Comparison of ENCODE assay signal across 9 cellular contexts in the genomic region with DNA sequence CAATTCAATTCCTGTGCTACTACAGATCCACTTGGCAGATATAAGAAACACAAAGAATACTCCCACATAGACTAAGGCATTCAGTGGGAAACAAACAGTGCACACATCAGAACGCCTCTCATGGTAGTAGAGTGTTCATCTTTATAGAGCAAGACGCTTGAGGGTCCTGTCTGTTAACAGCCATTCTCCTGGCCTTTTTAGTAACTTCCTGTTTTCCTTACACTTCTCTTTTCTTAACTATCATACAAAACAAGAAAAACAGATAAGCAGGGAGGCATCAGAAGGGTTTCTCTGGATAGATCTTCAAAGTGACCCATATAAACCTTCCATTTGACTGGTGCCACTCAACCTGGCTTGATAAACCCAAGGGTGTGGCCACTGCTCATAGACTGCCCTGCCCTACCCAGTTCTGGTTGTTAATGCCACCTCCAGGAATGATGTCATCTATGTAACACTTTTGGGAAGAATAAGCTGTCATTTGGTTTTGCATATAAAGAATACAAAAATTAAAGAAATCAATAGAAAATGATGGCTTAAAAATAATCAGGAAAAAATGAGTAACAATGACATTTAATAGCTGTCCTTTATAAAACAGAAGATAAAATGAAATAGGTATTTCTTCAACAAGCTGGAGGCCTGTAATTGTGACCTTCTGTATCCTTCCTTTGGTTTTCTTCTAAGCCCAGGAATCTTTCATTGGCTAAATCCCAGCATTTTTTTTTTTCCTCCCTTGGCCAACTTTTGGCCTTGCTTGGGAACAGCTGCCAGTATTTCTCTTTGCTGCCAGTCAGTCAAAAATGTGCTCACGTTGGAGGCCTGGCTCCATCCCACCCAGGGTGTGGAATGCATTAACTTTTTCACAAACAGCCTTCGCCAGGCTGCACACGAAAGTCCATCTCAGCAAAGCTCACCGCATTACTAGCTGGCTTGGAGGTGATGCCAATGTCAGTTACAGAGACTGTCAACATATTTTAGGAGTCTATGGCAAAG.
DNase-seq lines count a peak whose midpoint lies in the region; ATAC-seq and TF ChIP-seq lines count a peak whose summit lies in the region.
"Had no signal": no experiment of that assay in that cellular context is flagged by ENCODE, and none has a peak within 500 bp of the region (broad histone marks: within the 10 kb centered on the region; RNA-seq: fewer than 3 reads in every experiment).

No MANE protein-coding gene starts in this region.

- H3K36me3 ChIP-seq in SK-N-SH (replicated peaks in 1 of 2; ENCODE audit: control insufficient read depth in 1 of 2, insufficient read depth in 2 of 2, low read length in 1 of 2) (no peaks in the 10 kb centered on the region), thoracic aorta (no peaks in the 10 kb centered on the region)
- H3K36me3 ChIP-seq: colonic mucosa had no signal

- H3K4me3 ChIP-seq in SK-N-SH (ENCODE audit: low read depth in 2 of 2, low read length in 1 of 2) (no peak overlapping the region), fibroblast of mammary gland (ENCODE audit: control insufficient read depth, low read depth, low read length) (no peak overlapping the region), thoracic aorta (peak overlapping the region; percentile 4)
- H3K4me3 ChIP-seq: colonic mucosa had no signal

- H3K9ac ChIP-seq in SK-N-SH: no peak overlapping the region

- POLR2A ChIA-PET in SK-N-SH (lab: Yijun Ruan, JAX): no interaction called here

- no peaks in the 10 kb centered on the region for H4K20me1 ChIP-seq in SK-N-SH (ENCODE audit: insufficient read depth)

- H3K27ac ChIP-seq in SK-N-SH (ENCODE audit: low read depth in 2 of 2, low read length in 1 of 2): peak overlapping the region; percentile 3 to 62; a peak in 3 of 4 replicates
- peak overlapping the region in 1 of 2 donors; percentile 68 for H3K27ac ChIP-seq in thoracic aorta
- H3K27ac ChIP-seq: colonic mucosa had no signal

- H3K9me3 ChIP-seq in SK-N-SH (no peaks in the 10 kb centered on the region), thoracic aorta (no peaks in the 10 kb centered on the region)
- H3K9me3 ChIP-seq: colonic mucosa had no signal

- H3K9me2 ChIP-seq in SK-N-SH: no peaks in the 10 kb centered on the region

- H3K79me2 ChIP-seq in SK-N-SH (ENCODE audit: insufficient read depth): no peaks in the 10 kb centered on the region

- H3F3A ChIP-seq in SK-N-SH (replicated peaks; ENCODE audit: insufficient read depth): peaks cover 3% of the 10 kb centered on the region

- TF ChIP-seq CTCF in SK-N-SH (IDR thresholded peaks at IDR 0.05) (no peak), fibroblast of mammary gland (conservative IDR thresholded peaks at IDR 0.05; ENCODE audit: control insufficient read depth, insufficient read depth, low read depth, low read length) (no peak), thoracic aorta (IDR thresholded peaks at IDR 0.05) (no peak)

- H3K4me2 ChIP-seq in SK-N-SH: no peak overlapping the region

- no peak for ATAC-seq in activated naive CD4-positive, alpha-beta T cell treated with anti-CD3 and anti-CD28 coated beads, Interleukin-2, amount 50 U/mL, for 72 hours
- peak; percentile 85 for ATAC-seq in thoracic aorta (ENCODE audit: insufficient number of reproducible peaks, low FRiP score, low read depth)

- no peak for DNase-seq in activated naive CD4-positive, alpha-beta T cell treated with anti-CD3 and anti-CD28 coated beads, Interleukin-2, amount 50 U/mL, for 72 hours (ENCODE audit: low spot score in 2 of 2)
- no peak for DNase-seq in activated naive CD4-positive, alpha-beta T cell treated with Interleukin-2 at 50 U/mL for 16 hours
- DNase-seq in SK-N-SH: no peak
- peak; percentile 45 for DNase-seq in fibroblast of mammary gland (ENCODE audit: low read depth)
- DNase-seq in thoracic aorta (ENCODE audit: low spot score): no peak
- DNase-seq in NCI-H774 (lab: John Stamatoyannopoulos, UW): no peak
- no peak for DNase-seq in retina
- DNase-seq in A172 (ENCODE audit: low spot score): no peak
- DNase-seq: colonic mucosa had no signal

- H3K9me3 Mint-ChIP-seq in activated naive CD4-positive, alpha-beta T cell treated with anti-CD3 and anti-CD28 coated beads, Interleukin-2, amount 50 U/mL, for 72 hours: peaks cover 0 to 5% of the 10 kb centered on the region in 2 donors

- peaks cover 19 to 51% of the 10 kb centered on the region in 2 donors for H3K36me3 Mint-ChIP-seq in activated naive CD4-positive, alpha-beta T cell treated with anti-CD3 and anti-CD28 coated beads, Interleukin-2, amount 50 U/mL, for 72 hours

- no peak overlapping the region for H2AFZ ChIP-seq in SK-N-SH (ENCODE audit: low read depth)

- TF ChIP-seq EP300 in SK-N-SH (IDR thresholded peaks at IDR 0.05; ENCODE audit: borderline replicate concordance in 1 of 2, low read depth in 1 of 2, low read length in 1 of 2): peak in 1 of 2 experiments; percentile 40; a peak in 1 of 4 replicates

- no peak for TF ChIP-seq RAD21 in SK-N-SH (IDR thresholded peaks at IDR 0.05; ENCODE audit: low read length)

- CTCF ChIA-PET in SK-N-SH (lab: Yijun Ruan, JAX): no interaction called here

- H3K4me1 ChIP-seq in SK-N-SH (ENCODE audit: control insufficient read depth in 1 of 2, insufficient read depth in 2 of 2, low read depth in 1 of 2, low read length in 1 of 2) (peaks cover 0 to 16% of the 10 kb centered on the region in 2 experiments; a peak in 2 of 4 replicates), thoracic aorta (ENCODE audit: control insufficient read depth in 1 of 2, low read depth in 2 of 2) (peaks cover 21 to 37% of the 10 kb centered on the region in 2 donors)
- H3K4me1 ChIP-seq: colonic mucosa had no signal

- H3K27me3 ChIP-seq in SK-N-SH (ENCODE audit: insufficient read depth) (no peaks in the 10 kb centered on the region), thoracic aorta (replicated peaks; ENCODE audit: insufficient read depth) (no peaks in the 10 kb centered on the region)
- H3K27me3 ChIP-seq: colonic mucosa had no signal

- 68% methylated on average over 6 of the region's 6 CpGs for WGBS in SK-N-SH (ENCODE audit: low lambda C conversion rate)

- peak overlapping the region; percentile 29 to 51 for H3K27ac Mint-ChIP-seq in activated naive CD4-positive, alpha-beta T cell treated with anti-CD3 and anti-CD28 coated beads, Interleukin-2, amount 50 U/mL, for 72 hours

TF ChIP-seq in SK-N-SH, 30 proteins besides CTCF, POLR2A, EP300 and RAD21:
- TF ChIP-seq JUND (IDR thresholded peaks at IDR 0.05) (0 out of 2 replicates have a peak, but pooled peaks have one; percentile 7), TCF12 (IDR thresholded peaks at IDR 0.05) (peak; percentile 66), NRF1 (IDR thresholded peaks at IDR 0.05; ENCODE audit: low read depth, low read length) (no peak), TEAD4 (IDR thresholded peaks at IDR 0.05; ENCODE audit: borderline replicate concordance, insufficient read depth) (0 out of 2 replicates have a peak, but pooled peaks have one; percentile 44), RXRA (IDR thresholded peaks at IDR 0.05; ENCODE audit: borderline replicate concordance, low read depth) (0 out of 2 replicates have a peak, but pooled peaks have one; percentile 10), NFIC (IDR thresholded peaks at IDR 0.05; ENCODE audit: borderline replicate concordance) (peak; percentile 72), GATA2 (CRISPR knock-in tag; IDR thresholded peaks at IDR 0.05) (no peak)
- TF ChIP-seq, protein P1, sequence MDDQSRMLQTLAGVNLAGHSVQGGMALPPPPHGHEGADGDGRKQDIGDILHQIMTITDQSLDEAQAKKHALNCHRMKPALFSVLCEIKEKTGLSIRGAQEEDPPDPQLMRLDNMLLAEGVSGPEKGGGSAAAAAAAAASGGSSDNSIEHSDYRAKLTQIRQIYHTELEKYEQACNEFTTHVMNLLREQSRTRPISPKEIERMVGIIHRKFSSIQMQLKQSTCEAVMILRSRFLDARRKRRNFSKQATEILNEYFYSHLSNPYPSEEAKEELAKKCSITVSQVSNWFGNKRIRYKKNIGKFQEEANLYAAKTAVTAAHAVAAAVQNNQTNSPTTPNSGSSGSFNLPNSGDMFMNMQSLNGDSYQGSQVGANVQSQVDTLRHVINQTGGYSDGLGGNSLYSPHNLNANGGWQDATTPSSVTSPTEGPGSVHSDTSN (IDR thresholded peaks at IDR 0.05): peak; percentile 71
- TF ChIP-seq, protein P2, sequence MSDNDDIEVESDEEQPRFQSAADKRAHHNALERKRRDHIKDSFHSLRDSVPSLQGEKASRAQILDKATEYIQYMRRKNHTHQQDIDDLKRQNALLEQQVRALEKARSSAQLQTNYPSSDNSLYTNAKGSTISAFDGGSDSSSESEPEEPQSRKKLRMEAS (IDR thresholded peaks at IDR 0.05; ENCODE audit: low read depth): no peak
TF ChIP-seq in SK-N-SH: peak in this region for 6.
